ENCODE assay signal across 8 cellular contexts in the genomic region with DNA sequence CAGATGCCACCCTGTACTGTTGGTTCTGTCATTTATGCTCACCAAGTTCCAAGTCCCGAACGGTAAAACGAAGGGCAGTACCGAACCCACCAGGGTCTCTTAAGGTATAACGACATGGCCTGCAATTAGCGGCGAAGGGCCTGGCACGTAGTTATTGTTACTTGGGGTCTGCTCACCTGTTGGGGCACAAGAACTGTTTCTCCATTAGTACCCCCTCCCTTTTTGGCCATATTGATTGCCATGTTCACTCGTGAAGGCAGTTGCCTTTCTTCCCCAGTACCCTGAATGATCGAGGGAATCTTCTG. TPM values are rescaled to one million over a fixed set of nuclear protein-coding genes. Genes with fewer than 3 reads are reported as not detected.
A peak's percentile ranks its signal among the peaks of the same experiment; 100 is the strongest.
DNase-seq lines count a peak whose midpoint lies in the region; ATAC-seq and TF ChIP-seq lines count a peak whose summit lies in the region.

No MANE protein-coding gene starts in this region.

- ATAC-seq in CD4-positive, alpha-beta T cell (ENCODE audit: poor library complexity), result no peak
- no peak for ATAC-seq in effector memory CD8-positive, alpha-beta T cell (replicated peaks)
- no peak for ATAC-seq in GM18520 (IDR thresholded peaks at IDR 0.05; ENCODE audit: unreplicated experiment)
- ATAC-seq in GM19397 (IDR thresholded peaks at IDR 0.05; ENCODE audit: unreplicated experiment), result no peak

- no peak overlapping the region for H2BK12ac ChIP-seq in neuronal stem cell (ENCODE audit: low read length)

- CTCF ChIA-PET in CD4-positive, alpha-beta T cell (lab: Charles Lee), result no interaction called here

- intact Hi-C loops in CD4-positive, alpha-beta T cell (cut with DNase I, micrococcal nuclease), result no loop called here

- H3K4ac ChIP-seq in neuronal stem cell (ENCODE audit: low read length), result no peak overlapping the region

- H3K4me2 ChIP-seq in neuronal stem cell (ENCODE audit: insufficient read depth, low read length, poor library complexity, severe bottlenecking), result peak overlapping the region; percentile 85

- H4K91ac ChIP-seq in neuronal stem cell (ENCODE audit: low read depth, low read length, poor library complexity), result no peak overlapping the region

- H2BK5ac ChIP-seq in neuronal stem cell (ENCODE audit: low read length), result no peak overlapping the region

- H3K4me3 Mint-ChIP-seq in CD4-positive, alpha-beta T cell, result peak overlapping the region; percentile 23
- H3K4me3 Mint-ChIP-seq in IgD-negative memory B cell, result peak overlapping the region; percentile 64 to 76 (median 68)
- H3K4me3 Mint-ChIP-seq in effector memory CD8-positive, alpha-beta T cell, result peak overlapping the region; percentile 58 to 71

- H3K23ac ChIP-seq in neuronal stem cell (ENCODE audit: low read depth, low read length, poor library complexity), result peak overlapping the region; percentile 80

- peak overlapping the region; percentile 100 for H2AFZ ChIP-seq in neuronal stem cell (ENCODE audit: low read length)

- POLR2A ChIA-PET in CD4-positive, alpha-beta T cell (lab: Charles Lee), result no interaction called here

- H2BK120ac ChIP-seq in neuronal stem cell (ENCODE audit: low read depth, low read length), result no peak overlapping the region

- no peak for TF ChIP-seq CTCF in CD4-positive, alpha-beta T cell (IDR thresholded peaks at IDR 0.05)
- TF ChIP-seq CTCF in GM13977 (IDR thresholded peaks at IDR 0.05; ENCODE audit: extremely low read depth, insufficient read depth, missing control alignments), result no peak

- WGBS in neuronal stem cell (ENCODE audit: extremely low coverage in 2 of 2, insufficient read length in 2 of 2, insufficient replicate concordance in 1 of 2), 2 donors, result no CpG with 5 or more reads among the region's 10 CpGs

- H3K9ac ChIP-seq in neuronal stem cell (ENCODE audit: low read depth, low read length, poor library complexity), result peak overlapping the region; percentile 78

- H3K79me1 ChIP-seq in neuronal stem cell (ENCODE audit: low read depth, low read length), result no peaks in the 10 kb centered on the region

- H3K27me3 ChIP-seq in CD4-positive, alpha-beta T cell (ENCODE audit: control insufficient read depth, insufficient read depth, low read length), result peaks cover 60% of the 10 kb centered on the region
- peaks cover 0 to 9% (median 7%) of the 10 kb centered on the region in 3 experiments for H3K27me3 ChIP-seq in neuronal stem cell (ENCODE audit: control insufficient read depth in 3 of 3, insufficient read depth in 3 of 3, low read depth in 1 of 3, low read length in 3 of 3)

- peaks cover 3% of the 10 kb centered on the region for H3K4me1 Mint-ChIP-seq in CD4-positive, alpha-beta T cell (ENCODE audit: low read depth)
- H3K4me1 Mint-ChIP-seq in IgD-negative memory B cell, result peaks cover 10 to 18% (median 15%) of the 10 kb centered on the region in 3 donors
- H3K4me1 Mint-ChIP-seq in effector memory CD8-positive, alpha-beta T cell (ENCODE audit: low read depth in 2 of 2), result peaks cover 0 to 3% of the 10 kb centered on the region in 2 donors

- peak overlapping the region; percentile 84 for H3K14ac ChIP-seq in neuronal stem cell (ENCODE audit: low read length)

- H3K36me3 ChIP-seq in neuronal stem cell (replicated peaks in 1 of 2; ENCODE audit: control insufficient read depth in 2 of 2, insufficient read depth in 2 of 2, low read length in 2 of 2), result no peaks in the 10 kb centered on the region

- H3K18ac ChIP-seq in neuronal stem cell (ENCODE audit: low read length), result peak overlapping the region; percentile 96

- peaks cover 4 to 18% of the 10 kb centered on the region in 2 donors for H3K4me1 ChIP-seq in neuronal stem cell (ENCODE audit: control insufficient read depth in 2 of 2, insufficient read depth in 1 of 2, low read depth in 1 of 2, low read length in 2 of 2)

- peak overlapping the region; percentile 74 to 88 for H3K4me3 ChIP-seq in neuronal stem cell (ENCODE audit: low read length in 2 of 2)

- no peak overlapping the region for H2BK15ac ChIP-seq in neuronal stem cell (ENCODE audit: low read length)

- no peak overlapping the region for H3K27ac ChIP-seq in CD4-positive, alpha-beta T cell (ENCODE audit: low read depth, low read length)
- no peak overlapping the region for H3K27ac ChIP-seq in neuronal stem cell (replicated peaks; ENCODE audit: low read length)

- no peaks in the 10 kb centered on the region for H3K9me3 Mint-ChIP-seq in CD4-positive, alpha-beta T cell
- H3K9me3 Mint-ChIP-seq in IgD-negative memory B cell, result peaks cover 0 to 2% (median 0%) of the 10 kb centered on the region in 3 donors
- H3K9me3 Mint-ChIP-seq in effector memory CD8-positive, alpha-beta T cell, result no peaks in the 10 kb centered on the region

- peaks cover 64% of the 10 kb centered on the region for H3K27me3 Mint-ChIP-seq in CD4-positive, alpha-beta T cell
- peaks cover 25% of the 10 kb centered on the region for H3K27me3 Mint-ChIP-seq in IgD-negative memory B cell
- H3K27me3 Mint-ChIP-seq in effector memory CD8-positive, alpha-beta T cell, result peaks cover 37 to 83% of the 10 kb centered on the region in 2 donors

- no peak overlapping the region for H3K27ac Mint-ChIP-seq in CD4-positive, alpha-beta T cell
- no peak overlapping the region for H3K27ac Mint-ChIP-seq in IgD-negative memory B cell
- no peak overlapping the region for H3K27ac Mint-ChIP-seq in effector memory CD8-positive, alpha-beta T cell

- no peak overlapping the region for H4K8ac ChIP-seq in neuronal stem cell (ENCODE audit: low read depth, low read length)

- H3K9me3 ChIP-seq in CD4-positive, alpha-beta T cell (ENCODE audit: control insufficient read depth, low read length), result no peaks in the 10 kb centered on the region
- peaks cover 2 to 5% of the 10 kb centered on the region in 2 donors for H3K9me3 ChIP-seq in neuronal stem cell (replicated peaks in 1 of 2; ENCODE audit: control insufficient read depth in 2 of 2, insufficient read depth in 1 of 2, low read depth in 1 of 2, low read length in 2 of 2)

- no peak overlapping the region for H2AK5ac ChIP-seq in neuronal stem cell (ENCODE audit: low read depth, low read length)

- no peak for DNase-seq in CD4-positive, alpha-beta T cell
- DNase-seq in effector memory CD8-positive, alpha-beta T cell, result no peak
- DNase-seq in neuronal stem cell (ENCODE audit: low spot score) (no peak), GM13977 (ENCODE audit: low spot score) (no peak), AML-193 (lab: John Stamatoyannopoulos, UW) (no peak)

- no peaks in the 10 kb centered on the region for H3K36me3 Mint-ChIP-seq in CD4-positive, alpha-beta T cell (ENCODE audit: low read depth)
- no peaks in the 10 kb centered on the region for H3K36me3 Mint-ChIP-seq in IgD-negative memory B cell
- peaks cover 2% of the 10 kb centered on the region for H3K36me3 Mint-ChIP-seq in effector memory CD8-positive, alpha-beta T cell (ENCODE audit: insufficient read depth)

- in situ Hi-C loops in GM13977 (cut with MboI; ENCODE audit: low pct_unique_long_range_greater_than_20kb, low sequenced_read_pairs, unreplicated experiment), result no loop called here

RNA-seq across cellular contexts. Expression of a gene that starts 0.4 kb away (rescaled TPM):
- total RNA-seq in CD4-positive, alpha-beta T cell, result under 1 TPM; 0.22 to 0.36 TPM
- 0.48 TPM for polyA plus RNA-seq in IgD-negative memory B cell
- 2.6 TPM for polyA plus RNA-seq in neuronal stem cell (2013, experiment 1 of 2)
- polyA plus RNA-seq in neuronal stem cell (2013, experiment 2 of 2), result 2.3 TPM

RNA-seq across cellular contexts. Expression of a gene that starts 0.6 kb away (rescaled TPM):
- total RNA-seq in CD4-positive, alpha-beta T cell, result under 1 TPM; 0.31 to 0.60 TPM
- 0.45 TPM for polyA plus RNA-seq in IgD-negative memory B cell
- 2.0 TPM for polyA plus RNA-seq in neuronal stem cell (2013, experiment 1 of 2)
- 2.0 TPM for polyA plus RNA-seq in neuronal stem cell (2013, experiment 2 of 2)

RNA-seq across cellular contexts. Expression of a gene that starts 35.1 kb away (rescaled TPM):
- 10 to 100 TPM; 13.7 to 14.3 TPM for total RNA-seq in CD4-positive, alpha-beta T cell
- polyA plus RNA-seq in IgD-negative memory B cell, result 21.0 TPM
- 13.0 TPM for polyA plus RNA-seq in neuronal stem cell (2013, experiment 1 of 2)
- 13.1 TPM for polyA plus RNA-seq in neuronal stem cell (2013, experiment 2 of 2)

RNA-seq across cellular contexts. Expression of a gene that starts 44.9 kb away (rescaled TPM):
- 100 to 1,000 TPM; 153 to 159 TPM for total RNA-seq in CD4-positive, alpha-beta T cell
- 121 TPM for polyA plus RNA-seq in IgD-negative memory B cell
- polyA plus RNA-seq in neuronal stem cell (2013, experiment 1 of 2), result 70.9 TPM
- 74.3 TPM for polyA plus RNA-seq in neuronal stem cell (2013, experiment 2 of 2)
